In genomic region chr12:124592481-124593160, GRCh38 we compare ENCODE assay signal across 10 cellular contexts. TPM values are rescaled to one million over a fixed set of nuclear protein-coding genes. Genes with fewer than 3 reads are reported as not detected.
DNase-seq lines count a peak whose midpoint lies in the region; ATAC-seq and TF ChIP-seq lines count a peak whose summit lies in the region.
"Had no signal": no experiment of that assay in that cellular context is flagged by ENCODE, and none has a peak within 500 bp of the region (broad histone marks: within the 10 kb centered on the region; RNA-seq: fewer than 3 reads in every experiment).

No MANE protein-coding gene starts in this region.

- H3K4me1 ChIP-seq in GM23248 (ENCODE audit: insufficient read depth), result peaks cover 25% of the 10 kb centered on the region
- H3K4me1 ChIP-seq in lower lobe of right lung, result peaks cover 22% of the 10 kb centered on the region

- peak overlapping the region in 1 of 2 donors; percentile 4 for H3K27ac Mint-ChIP-seq in T-cell
- H3K27ac Mint-ChIP-seq: activated CD8-positive, alpha-beta memory T cell treated with anti-CD3 and anti-CD28 coated beads, Interleukin-2, amount 10 ng/mL, durations not matched to agents 7 days and 5 days had no signal

- POLR2A ChIA-PET in RWPE1 (lab: Yijun Ruan, JAX; ENCODE audit: low non-redundant PET), result no interaction called here
- POLR2A ChIA-PET in T-cell (lab: Charles Lee), result no interaction called here

- peak overlapping the region; percentile 8 for H3K4me2 ChIP-seq in GM23248 (ENCODE audit: unreplicated experiment)

- H3K27me3 ChIP-seq in GM23248 (replicated peaks; ENCODE audit: insufficient read depth), result no peaks in the 10 kb centered on the region
- no peaks in the 10 kb centered on the region for H3K27me3 ChIP-seq in lower lobe of right lung (ENCODE audit: low read depth)
- H3K27me3 ChIP-seq: tibial artery had no signal

- H3K9me3 ChIP-seq in GM23248 (ENCODE audit: low read depth) (no peaks in the 10 kb centered on the region), lower lobe of right lung (no peaks in the 10 kb centered on the region)
- H3K9me3 ChIP-seq: tibial artery had no signal

- H3F3A ChIP-seq in GM23248 (ENCODE audit: insufficient read depth), result peaks cover 12% of the 10 kb centered on the region

- H3K36me3 ChIP-seq in GM23248 (ENCODE audit: low read depth) (no peaks in the 10 kb centered on the region), lower lobe of right lung (no peaks in the 10 kb centered on the region)
- H3K36me3 ChIP-seq: tibial artery had no signal

- H4K20me1 ChIP-seq in GM23248 (ENCODE audit: insufficient read depth), result no peaks in the 10 kb centered on the region

- H2AFZ ChIP-seq in GM23248, result peak overlapping the region; percentile 55; the same call in 1 of the 2 replicates

- H3K9ac ChIP-seq in GM23248, result peak overlapping the region; percentile 30

- H3K36me3 Mint-ChIP-seq in T-cell, result no peaks in the 10 kb centered on the region
- H3K36me3 Mint-ChIP-seq: activated CD8-positive, alpha-beta memory T cell treated with anti-CD3 and anti-CD28 coated beads, Interleukin-2, amount 10 ng/mL, durations not matched to agents 7 days and 5 days had no signal

- ATAC-seq in lower lobe of right lung, result peak; percentile 61 to 62
- ATAC-seq in T-cell (replicated peaks in 1 of 4), result no peak
- ATAC-seq: activated CD8-positive, alpha-beta memory T cell treated with anti-CD3 and anti-CD28 coated beads, Interleukin-2, amount 10 ng/mL, durations not matched to agents 7 days and 5 days had no signal

- no peaks in the 10 kb centered on the region for H3K79me2 ChIP-seq in GM23248 (ENCODE audit: insufficient read depth)

- H3K9me2 ChIP-seq in GM23248 (ENCODE audit: insufficient read depth), result no peaks in the 10 kb centered on the region

- in situ Hi-C loops in GM23248 (cut with MboI), result no loop called here

- TF ChIP-seq CTCF in RWPE1 (conservative IDR thresholded peaks at IDR 0.05; ENCODE audit: low read depth), result no peak
- TF ChIP-seq CTCF in lower lobe of right lung (IDR thresholded peaks at IDR 0.05), result no peak

- H3K27me3 Mint-ChIP-seq in T-cell, result no peaks in the 10 kb centered on the region

- peaks cover 0 to 7% (median 6%) of the 10 kb centered on the region in 3 donors for H3K9me3 Mint-ChIP-seq in T-cell

- 55 to 58% methylated on average over 21 of the region's 21 CpGs for WGBS in GM23248 (ENCODE audit: low coverage in 1 of 2, low lambda C conversion rate in 2 of 2, missing lambda C conversion rate in 2 of 2), 2 experiments

- H3K4me1 Mint-ChIP-seq in T-cell, result peaks cover 12 to 21% (median 12%) of the 10 kb centered on the region in 3 donors

- no peak overlapping the region for H3K4me3 Mint-ChIP-seq in T-cell
- H3K4me3 Mint-ChIP-seq: activated CD8-positive, alpha-beta memory T cell treated with anti-CD3 and anti-CD28 coated beads, Interleukin-2, amount 10 ng/mL, durations not matched to agents 7 days and 5 days had no signal

- peak overlapping the region; percentile 68 for H3K27ac ChIP-seq in GM23248
- H3K27ac ChIP-seq in RWPE1, result peak overlapping the region; percentile 85
- H3K27ac ChIP-seq in lower lobe of right lung, result no peak overlapping the region
- H3K27ac ChIP-seq: tibial artery had no signal

- DNase-seq in DMS79 (lab: John Stamatoyannopoulos, UW) (peak; percentile 14), GM23248 (no peak), RWPE1 (ENCODE audit: low spot score) (no peak), lower lobe of right lung (no peak), T-cell (no peak), occipital lobe (lab: John Stamatoyannopoulos, UW) (no peak), HuH-7.5 (ENCODE audit: low spot score) (no peak)
- DNase-seq in activated CD8-positive, alpha-beta memory T cell treated with anti-CD3 and anti-CD28 coated beads, Interleukin-2, amount 50 U/mL, for 48 hours, result no peak
- DNase-seq: activated CD8-positive, alpha-beta memory T cell treated with anti-CD3 and anti-CD28 coated beads, Interleukin-2, amount 10 ng/mL, durations not matched to agents 7 days and 5 days; tibial artery had no signal

- intact Hi-C loops in lower lobe of right lung (cut with DNase I), result no loop called here

- no peak overlapping the region for H3K4me3 ChIP-seq in GM23248
- H3K4me3 ChIP-seq in lower lobe of right lung, result no peak overlapping the region
- H3K4me3 ChIP-seq: tibial artery had no signal

- CTCF ChIA-PET in RWPE1 (lab: Yijun Ruan, JAX) (interaction anchor here (0.6 to 1.5 kb wide), 6 partner anchors 9 to 172 kb away, joined by 3 read pairs; no protein-coding TSS in a partner anchor), T-cell (lab: Charles Lee) (interaction anchor here in 1 of 2 donors (0.5 kb wide), 1 partner anchor 9 kb away, joined by 5 read pairs; no protein-coding TSS in a partner anchor)

RNA-seq across cellular contexts. Expression of gene NCOR2, which starts 25.2 kb away (rescaled TPM):
- 37.7 and 66.0 TPM in 2 replicates for total RNA-seq in GM23248 (2014; rRNA removed; shearing (Covaris generic))
- polyA plus RNA-seq in GM23248 (2016; fragmentation: Nextera tagmentation; extraction: Ambion mirVana), result 40.8 and 43.5 TPM in 2 replicates
- 318 TPM for total RNA-seq in lower lobe of right lung
- 100 to 1,000 TPM; 108 to 140 (median 127) TPM for total RNA-seq in T-cell
- 12.8 TPM for total RNA-seq in occipital lobe

Comparison
In these comparisons a context has a peak if more than half of its experiments do, and no peak if none do; other contexts are left out.
1. ATAC-seq: peak in lower lobe of right lung (2 of 2); none in T-cell (0 of 4).